Comparison of ENCODE assay signal across 30 cellular contexts in the genomic region with DNA sequence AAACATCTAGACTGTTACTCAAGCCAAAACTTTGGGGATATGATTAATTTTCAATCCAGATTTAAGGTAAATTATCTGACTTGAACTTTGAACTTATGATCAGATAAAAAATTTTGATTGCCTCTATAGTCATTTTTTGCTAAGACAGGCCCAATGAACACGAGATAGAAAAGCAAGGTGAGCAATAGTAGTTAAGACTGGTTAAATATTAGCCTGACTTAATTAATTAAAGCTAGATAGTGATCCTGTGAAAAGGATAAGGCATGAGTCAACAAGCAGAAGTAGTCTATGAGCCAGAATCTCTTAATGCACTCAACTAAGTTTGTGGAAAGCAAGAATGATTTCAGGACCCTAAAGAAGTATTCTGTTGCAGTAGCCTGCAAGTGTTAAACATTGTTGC.
"Had no signal": no experiment of that assay in that cellular context is flagged by ENCODE, and none has a peak within 500 bp of the region (broad histone marks: within the 10 kb centered on the region; RNA-seq: fewer than 3 reads in every experiment).

No MANE protein-coding gene starts in this region.

- ATAC-seq: naive thymus-derived CD8-positive, alpha-beta T cell; natural killer cell treated with Interleukin-12 subunit alpha and Interleukin-12 subunit beta and Interleukin-15 and Interleukin-18, amount 100 ng/mL, for 72 hours; right cardiac atrium; right lobe of liver; stimulated activated memory B cell treated with anti-CD40 and anti-IgM and Interleukin-4, amounts not matched to agents 10 μg/mL and 1 μg/mL and 100 μg/mL, for 72 hours; stimulated activated naive CD8-positive, alpha-beta T cell treated with anti-CD3 and anti-CD28 coated beads, Interleukin-15, amount 100 ng/mL, for 72 hours; stimulated activated naive CD8-positive, alpha-beta T cell treated with anti-CD3 and anti-CD28 coated beads, Interleukin-15, Interleukin-2, amounts not matched to agents 100 U/mL and 50 U/mL, for 24 hours; upper lobe of right lung had no signal

- H3K27me3 Mint-ChIP-seq: stimulated activated memory B cell treated with anti-CD40 and anti-IgM and Interleukin-4, amounts not matched to agents 10 μg/mL and 1 μg/mL and 100 μg/mL, for 72 hours had no signal

- H3K36me3 Mint-ChIP-seq: naive thymus-derived CD8-positive, alpha-beta T cell; natural killer cell treated with Interleukin-12 subunit alpha and Interleukin-12 subunit beta and Interleukin-15 and Interleukin-18, amount 100 ng/mL, for 72 hours; stimulated activated memory B cell treated with anti-CD40 and anti-IgM and Interleukin-4, amounts not matched to agents 10 μg/mL and 1 μg/mL and 100 μg/mL, for 72 hours; type B pancreatic cell had no signal

- FAIRE-seq: pancreas had no signal

- H3K4me2 ChIP-seq: smooth muscle cell had no signal

- H3K27ac ChIP-seq: neutrophil, pancreas, prostate gland, right lobe of liver, sigmoid colon, spleen, suprapubic skin, testis, tibial artery, transverse colon, upper lobe of right lung, uterus had no signal

- H3K4me3 Mint-ChIP-seq: naive thymus-derived CD8-positive, alpha-beta T cell; natural killer cell treated with Interleukin-12 subunit alpha and Interleukin-12 subunit beta and Interleukin-15 and Interleukin-18, amount 100 ng/mL, for 72 hours; nephron progenitor cell; neural crest cell; stimulated activated memory B cell treated with anti-CD40 and anti-IgM and Interleukin-4, amounts not matched to agents 10 μg/mL and 1 μg/mL and 100 μg/mL, for 72 hours; stimulated activated naive CD8-positive, alpha-beta T cell treated with anti-CD3 and anti-CD28 coated beads, Interleukin-15, amount 100 ng/mL, for 72 hours; type B pancreatic cell had no signal

- H3K36me3 ChIP-seq: neutrophil, pancreas, prostate gland, right lobe of liver, sigmoid colon, spleen, suprapubic skin, tibial artery, transverse colon, upper lobe of right lung, uterus had no signal

- H3K9me3 ChIP-seq: neutrophil, pancreas, prostate gland, right lobe of liver, sigmoid colon, spleen, suprapubic skin, testis, tibial artery, transverse colon, upper lobe of right lung, uterus had no signal

- DNase-seq: naive thymus-derived CD8-positive, alpha-beta T cell; nephron progenitor cell; nucleus accumbens; pancreas; right cardiac atrium; right lobe of liver; sigmoid colon; spleen; stimulated activated CD4-positive, alpha-beta T cell treated with anti-CD3 and anti-CD28 coated beads, Interleukin-12 subunit alpha, Interleukin-12 subunit beta, amount 100 ng/mL, for 4 hours; stimulated activated CD4-positive, alpha-beta T cell treated with anti-CD3 and anti-CD28 coated beads, Interleukin-1b, Interleukin-23, amount 100 ng/mL, for 48 hours; stimulated activated CD4-positive, alpha-beta T cell treated with anti-CD3 and anti-CD28 coated beads, Interleukin-4, amount 100 ng/mL, for 1 hour; stimulated activated CD4-positive, alpha-beta T cell treated with anti-CD3 and anti-CD28 coated beads, Interleukin-4, amount 100 ng/mL, for 4 hours; stimulated activated CD8-positive, alpha-beta memory T cell treated with anti-CD3 and anti-CD28 coated beads, Interleukin-4, amount 100 ng/mL, for 48 hours; stimulated activated naive CD4-positive, alpha-beta T cell; stimulated activated naive CD8-positive, alpha-beta T cell treated with anti-CD3 and anti-CD28 coated beads, Interleukin-15, amount 100 ng/mL, for 72 hours; stimulated activated naive CD8-positive, alpha-beta T cell treated with anti-CD3 and anti-CD28 coated beads, Interleukin-15, Interleukin-2, amounts not matched to agents 100 U/mL and 50 U/mL, for 24 hours; substantia nigra; testis; tibial artery; transverse colon; upper lobe of right lung; uterus had no signal

- H3K4me1 Mint-ChIP-seq: naive thymus-derived CD8-positive, alpha-beta T cell; neural crest cell; stimulated activated memory B cell treated with anti-CD40 and anti-IgM and Interleukin-4, amounts not matched to agents 10 μg/mL and 1 μg/mL and 100 μg/mL, for 72 hours; stimulated activated naive CD8-positive, alpha-beta T cell treated with anti-CD3 and anti-CD28 coated beads, Interleukin-15, amount 100 ng/mL, for 72 hours had no signal

- H3K27me3 ChIP-seq: neutrophil, pancreas, right lobe of liver, sigmoid colon, spleen, suprapubic skin, testis, tibial artery, transverse colon, upper lobe of right lung, uterus had no signal

- H3K27ac Mint-ChIP-seq: naive thymus-derived CD8-positive, alpha-beta T cell; natural killer cell treated with Interleukin-12 subunit alpha and Interleukin-12 subunit beta and Interleukin-15 and Interleukin-18, amount 100 ng/mL, for 72 hours; nephron progenitor cell; stimulated activated memory B cell treated with anti-CD40 and anti-IgM and Interleukin-4, amounts not matched to agents 10 μg/mL and 1 μg/mL and 100 μg/mL, for 72 hours; stimulated activated naive CD8-positive, alpha-beta T cell treated with anti-CD3 and anti-CD28 coated beads, Interleukin-15, amount 100 ng/mL, for 72 hours; type B pancreatic cell had no signal

- H3K4me3 ChIP-seq: pancreas, prostate gland, right lobe of liver, sigmoid colon, smooth muscle cell, spleen, suprapubic skin, testis, tibial artery, transverse colon, upper lobe of right lung, uterus had no signal

- H3K4me1 ChIP-seq: pancreas, prostate gland, right lobe of liver, sigmoid colon, spleen, suprapubic skin, testis, transverse colon, uterus had no signal

- H3K9me3 Mint-ChIP-seq: naive thymus-derived CD8-positive, alpha-beta T cell; natural killer cell treated with Interleukin-12 subunit alpha and Interleukin-12 subunit beta and Interleukin-15 and Interleukin-18, amount 100 ng/mL, for 72 hours; nephron progenitor cell; neural crest cell; stimulated activated memory B cell treated with anti-CD40 and anti-IgM and Interleukin-4, amounts not matched to agents 10 μg/mL and 1 μg/mL and 100 μg/mL, for 72 hours; stimulated activated naive CD8-positive, alpha-beta T cell treated with anti-CD3 and anti-CD28 coated beads, Interleukin-15, amount 100 ng/mL, for 72 hours; type B pancreatic cell had no signal
